Comparison of ENCODE assay signal across 8 cellular contexts in genomic region chr19:38315657-38316476, GRCh38. TPM values are rescaled to one million over a fixed set of nuclear protein-coding genes. Genes with fewer than 3 reads are reported as not detected.
DNase-seq lines count a peak whose midpoint lies in the region; ATAC-seq and TF ChIP-seq lines count a peak whose summit lies in the region.

Gene YIF1B (minus strand): TSS chr19:38315947. CDS start chr19:38315917, 30 bp downstream.

- H3K4me3 ChIP-seq in left ventricle myocardium inferior (peak within 1 kb of the TSS; percentile 70), prostate gland (peak within 1 kb of the TSS; percentile 37 to 48)

- DNase-seq in NCI-H187 (lab: John Stamatoyannopoulos, UW): peak; percentile 90 to 99
- DNase-seq in T-helper 17 cell: peak; percentile 93 to 95 (median 95)
- DNase-seq in amygdala (lab: John Stamatoyannopoulos, UW): peak; percentile 55 to 99 (median 96)
- peak; percentile 96 for DNase-seq in left ventricle myocardium inferior
- DNase-seq in prostate gland (ENCODE audit: low spot score): peak; percentile 96
- peak; percentile 97 for DNase-seq in ureter (ENCODE audit: low spot score)

- H3K36me3 ChIP-seq in left ventricle myocardium inferior: no peaks in the 10 kb centered on the region
- no peaks in the 10 kb centered on the region for H3K36me3 ChIP-seq in prostate gland

- H3K27ac ChIP-seq in left ventricle myocardium inferior (replicated peaks) (peak within 1 kb of the TSS; percentile 93), prostate gland (peak within 1 kb of the TSS; percentile 66 to 79)

- 2% methylated on average over 57 of the region's 64 CpGs for WGBS in prostate gland

- no peaks in the 10 kb centered on the region for H3K36me3 Mint-ChIP-seq in T-helper 17 cell (ENCODE audit: low read depth)

- TF ChIP-seq POLR2A in prostate gland (IDR thresholded peaks at IDR 0.05): peak; percentile 38

- H3K27me3 Mint-ChIP-seq in T-helper 17 cell: no peaks in the 10 kb centered on the region

- H3K4me1 Mint-ChIP-seq in T-helper 17 cell: peaks cover 32% of the 10 kb centered on the region

- H3K4me1 ChIP-seq in left ventricle myocardium inferior (peaks cover 56% of the 10 kb centered on the region), prostate gland (replicated peaks) (no peaks in the 10 kb centered on the region)

- TF ChIP-seq CTCF in left ventricle myocardium inferior (IDR thresholded peaks at IDR 0.05; ENCODE audit: borderline replicate concordance) (no peak), prostate gland (IDR thresholded peaks at IDR 0.05) (peak in 1 of 4 experiments; percentile 26)

- peak within 1 kb of the TSS; percentile 93 for H3K27ac Mint-ChIP-seq in T-helper 17 cell

- H3K4me3 Mint-ChIP-seq in T-helper 17 cell: peak within 1 kb of the TSS; percentile 92

- H3K27me3 ChIP-seq in left ventricle myocardium inferior (ENCODE audit: low read depth) (no peaks in the 10 kb centered on the region), prostate gland (replicated peaks; ENCODE audit: insufficient read depth) (no peaks in the 10 kb centered on the region)

- ATAC-seq in GM18502 (IDR thresholded peaks at IDR 0.05; ENCODE audit: poor library complexity, unreplicated experiment) (peak; percentile 86), HG02943 (IDR thresholded peaks at IDR 0.05; ENCODE audit: low read depth, unreplicated experiment) (peak; percentile 83), T-helper 17 cell (peak; percentile 91)

- H3K9me3 ChIP-seq in T-helper 17 cell (ENCODE audit: control insufficient read depth, low read length, poor library complexity, severe bottlenecking) (no peaks in the 10 kb centered on the region), left ventricle myocardium inferior (replicated peaks) (no peaks in the 10 kb centered on the region), prostate gland (no peaks in the 10 kb centered on the region)

- intact Hi-C loops in left ventricle myocardium inferior (cut with micrococcal nuclease): no loop called here
- intact Hi-C loops in prostate gland (cut with DNase I): loop anchor here (5.0 kb wide), 1 partner anchor 64 kb away; no protein-coding TSS in a partner anchor

RNA-seq across cellular contexts. Expression of gene YIF1B, which starts in this region (rescaled TPM):
- total RNA-seq in T-helper 17 cell: 10 to 100 TPM; 31.1 to 39.4 TPM
- total RNA-seq in left ventricle myocardium inferior: 33.0 TPM
- 10 to 100 TPM; 34.7 to 71.9 TPM for total RNA-seq in prostate gland
- 25.1 TPM for total RNA-seq in ureter

Comparison
In these comparisons a context has a peak if more than half of its experiments do, and no peak if none do; other contexts are left out.
1. Peak in every context shown above with its lines: DNase-seq, ATAC-seq, H3K4me3 ChIP-seq and H3K27ac ChIP-seq.